8 cellular contexts compared by ENCODE assay signal in the genomic region with DNA sequence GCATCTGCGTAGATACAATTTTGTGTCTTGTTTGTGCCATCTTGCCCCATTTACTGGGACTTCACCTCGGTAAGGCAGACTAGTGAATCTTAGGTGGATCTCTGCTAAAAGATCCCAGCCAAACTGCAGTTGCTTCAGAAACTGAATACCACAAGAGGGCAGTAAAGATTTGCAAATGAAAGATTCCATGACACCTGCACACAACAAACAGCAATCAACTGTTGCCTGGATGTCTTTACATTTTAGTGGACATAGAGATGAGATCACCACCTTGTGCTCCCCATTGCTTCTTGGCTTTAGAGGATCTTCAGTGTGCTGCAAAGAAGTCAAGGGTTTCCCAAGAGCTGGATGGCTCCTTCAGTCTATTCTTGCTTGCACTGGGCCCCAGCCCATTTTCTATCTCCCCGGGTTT.
A peak's percentile ranks its signal among the peaks of the same experiment; 100 is the strongest.
DNase-seq lines count a peak whose midpoint lies in the region; ATAC-seq and TF ChIP-seq lines count a peak whose summit lies in the region.

No MANE protein-coding gene starts in this region.

- H3K27me3 Mint-ChIP-seq in activated naive CD4-positive, alpha-beta T cell treated with anti-CD3 and anti-CD28 coated beads for 36 hours (ENCODE audit: low read depth), result no peaks in the 10 kb centered on the region

- in situ Hi-C loops in mammary epithelial cell (cut with MboI; ENCODE audit: low sequenced_read_pairs in 2 of 2), result loop anchor here (5.0 to 10.0 kb wide), 2 partner anchors 189 to 192 kb away; no protein-coding TSS in a partner anchor

- intact Hi-C loops in activated naive CD4-positive, alpha-beta T cell treated with anti-CD3 and anti-CD28 coated beads for 36 hours (cut with micrococcal nuclease), result loop anchor here (1.0 to 5.0 kb wide), 2 partner anchors 191 to 513 kb away; no protein-coding TSS in a partner anchor
- intact Hi-C loops in mammary epithelial cell (cut with micrococcal nuclease), result loop anchor here (1.0 to 5.0 kb wide), 5 partner anchors 185 to 513 kb away; no protein-coding TSS in a partner anchor

- no peaks in the 10 kb centered on the region for H3K27me3 ChIP-seq in NT2/D1 (ENCODE audit: insufficient read depth, insufficient read length)
- no peaks in the 10 kb centered on the region for H3K27me3 ChIP-seq in mammary epithelial cell (ENCODE audit: insufficient read depth, low read length)
- H3K27me3 ChIP-seq in kidney epithelial cell (ENCODE audit: control insufficient read depth, insufficient read depth, low read length), result no peaks in the 10 kb centered on the region
- H3K27me3 ChIP-seq in thoracic aorta (replicated peaks; ENCODE audit: insufficient read depth), result no peaks in the 10 kb centered on the region

- H3K79me2 ChIP-seq in mammary epithelial cell (ENCODE audit: insufficient read depth, low read length), result no peaks in the 10 kb centered on the region

- H3K27ac ChIP-seq in mammary epithelial cell (ENCODE audit: insufficient read depth, low read depth, low read length) (no peak overlapping the region), thoracic aorta (no peak overlapping the region)

- BruUV-seq in mammary epithelial cell (replicated peaks; lab: Mats Ljungman, UMichigan), result no TSS peak

- WGBS in mammary epithelial cell (ENCODE audit: low coverage, missing lambda C conversion rate), result 38% methylated on average over 3 of the region's 3 CpGs

- no peaks in the 10 kb centered on the region for H3K36me3 ChIP-seq in NT2/D1 (ENCODE audit: insufficient read depth, insufficient read length, low read length)
- H3K36me3 ChIP-seq in mammary epithelial cell (ENCODE audit: insufficient read depth, low read length), result no peaks in the 10 kb centered on the region
- H3K36me3 ChIP-seq in kidney epithelial cell (ENCODE audit: control insufficient read depth, insufficient read depth, low read length), result no peaks in the 10 kb centered on the region
- H3K36me3 ChIP-seq in thoracic aorta, result no peaks in the 10 kb centered on the region

- peak; percentile 58 to 77 for TF ChIP-seq CTCF in mammary epithelial cell (conservative IDR thresholded peaks at IDR 0.05 in 1 of 2, IDR thresholded peaks at IDR 0.05 in 1 of 2; ENCODE audit: extremely low read depth in 1 of 2, insufficient read depth in 1 of 2, low read depth in 1 of 2, low read length in 2 of 2)
- peak; percentile 65 for TF ChIP-seq CTCF in kidney epithelial cell (IDR thresholded peaks at IDR 0.05; ENCODE audit: insufficient read depth, low read length, poor library complexity, severe bottlenecking)
- peak; percentile 61 for TF ChIP-seq CTCF in thoracic aorta (IDR thresholded peaks at IDR 0.05)

- H3K9me3 Mint-ChIP-seq in activated naive CD4-positive, alpha-beta T cell treated with anti-CD3 and anti-CD28 coated beads for 36 hours, result no peaks in the 10 kb centered on the region

- H3K4me1 ChIP-seq in NT2/D1 (ENCODE audit: insufficient read depth, insufficient read length) (peaks cover 11% of the 10 kb centered on the region), mammary epithelial cell (ENCODE audit: insufficient read depth, low read length) (peaks cover 17% of the 10 kb centered on the region), thoracic aorta (ENCODE audit: control insufficient read depth in 1 of 2, low read depth in 2 of 2) (no peaks in the 10 kb centered on the region)

- H3K9ac ChIP-seq in NT2/D1 (ENCODE audit: insufficient read length, low read depth), result no peak overlapping the region
- no peak overlapping the region for H3K9ac ChIP-seq in mammary epithelial cell (ENCODE audit: insufficient read depth, low read length)

- H3K4me3 ChIP-seq in Jurkat, Clone E6-1 (ENCODE audit: low read length), result no peak overlapping the region
- H3K4me3 ChIP-seq in NT2/D1 (ENCODE audit: insufficient read length, low read depth) (no peak overlapping the region), mammary epithelial cell (replicated peaks in 1 of 3; ENCODE audit: insufficient read depth in 1 of 3, low read depth in 2 of 3, low read length in 3 of 3) (no peak overlapping the region), kidney epithelial cell (ENCODE audit: low read depth, low read length) (no peak overlapping the region), thoracic aorta (no peak overlapping the region)

- H3K36me3 Mint-ChIP-seq in activated naive CD4-positive, alpha-beta T cell treated with anti-CD3 and anti-CD28 coated beads for 36 hours (ENCODE audit: low read depth), result peaks cover 17% of the 10 kb centered on the region

- no peak overlapping the region for H2AFZ ChIP-seq in mammary epithelial cell (ENCODE audit: low read depth, low read length)

- peak; percentile 12 for DNase-seq in activated naive CD4-positive, alpha-beta T cell treated with anti-CD3 and anti-CD28 coated beads for 36 hours
- DNase-seq in activated naive CD4-positive, alpha-beta T cell treated with anti-CD3 and anti-CD28 coated beads, Interleukin-2, amount 50 U/mL, for 16 hours, result no peak
- peak; percentile 65 for DNase-seq in Jurkat, Clone E6-1 (ENCODE audit: low read depth, low spot score)
- DNase-seq in NT2/D1 (ENCODE audit: low read depth, low spot score), result peak; percentile 63
- DNase-seq in mammary epithelial cell, result peak; percentile 61
- peak; percentile 35 for DNase-seq in kidney epithelial cell (ENCODE audit: low read depth)
- no peak for DNase-seq in thoracic aorta (ENCODE audit: low spot score)
- no peak for DNase-seq in activated gamma-delta T cell treated with Interleukin-2 at 50 U/mL for 16 hours

- CTCF ChIA-PET in activated naive CD4-positive, alpha-beta T cell treated with anti-CD3 and anti-CD28 coated beads for 36 hours (lab: Charles Lee), result interaction anchor here (1.0 kb wide), 1 partner anchor 12 kb away, joined by 4 read pairs; no protein-coding TSS in a partner anchor
- CTCF ChIA-PET in mammary epithelial cell (lab: Charles Lee; ENCODE audit: low non-redundant PET), result no interaction called here

- ATAC-seq in thoracic aorta (ENCODE audit: insufficient number of reproducible peaks, low FRiP score, low read depth), result no peak

- dilution Hi-C loops in mammary epithelial cell (cut with HindIII; ENCODE audit: low sequenced_read_pairs), result no loop called here

- no peak overlapping the region for H3K4me2 ChIP-seq in mammary epithelial cell (ENCODE audit: insufficient read depth, low read depth, low read length)

- no peaks in the 10 kb centered on the region for H3K9me3 ChIP-seq in NT2/D1 (ENCODE audit: insufficient read depth, low read length)
- H3K9me3 ChIP-seq in mammary epithelial cell (replicated peaks; ENCODE audit: insufficient read depth, low read length), result no peaks in the 10 kb centered on the region
- no peaks in the 10 kb centered on the region for H3K9me3 ChIP-seq in thoracic aorta

- peaks cover 22% of the 10 kb centered on the region for H3K4me1 Mint-ChIP-seq in activated naive CD4-positive, alpha-beta T cell treated with anti-CD3 and anti-CD28 coated beads for 36 hours (ENCODE audit: low read depth)

- H4K20me1 ChIP-seq in mammary epithelial cell (ENCODE audit: insufficient read depth, low read length), result no peaks in the 10 kb centered on the region

- H3K4me3 Mint-ChIP-seq in activated naive CD4-positive, alpha-beta T cell treated with anti-CD3 and anti-CD28 coated beads for 36 hours, result no peak overlapping the region

- no peak overlapping the region for H3K27ac Mint-ChIP-seq in activated naive CD4-positive, alpha-beta T cell treated with anti-CD3 and anti-CD28 coated beads for 36 hours

Comparison
In these comparisons a context has a peak if more than half of its experiments do, and no peak if none do; other contexts are left out.
1. DNase-seq: peak in activated naive CD4-positive, alpha-beta T cell treated with anti-CD3 and anti-CD28 coated beads for 36 hours (single experiment), Jurkat, Clone E6-1 (single experiment), NT2/D1 (single experiment), mammary epithelial cell (single experiment) and kidney epithelial cell (single experiment); none in activated naive CD4-positive, alpha-beta T cell treated with anti-CD3 and anti-CD28 coated beads, Interleukin-2, amount 50 U/mL, for 16 hours (single experiment), thoracic aorta (single experiment) and activated gamma-delta T cell treated with Interleukin-2 at 50 U/mL for 16 hours (single experiment).
2. Peak in every context shown above with its lines, with median percentiles within 50 percentile points of each other: CTCF ChIP-seq.